31 cellular contexts compared by ENCODE assay signal in genomic region chr12:16587514-16587913, GRCh38. TPM values are rescaled to one million over a fixed set of nuclear protein-coding genes. Genes with fewer than 3 reads are reported as not detected.
DNase-seq lines count a peak whose midpoint lies in the region; ATAC-seq, FAIRE-seq and TF ChIP-seq lines count a peak whose summit lies in the region.
"Had no signal": no experiment of that assay in that cellular context is flagged by ENCODE, and none has a peak within 500 bp of the region (broad histone marks: within the 10 kb centered on the region; RNA-seq: fewer than 3 reads in every experiment).

No MANE protein-coding gene starts in this region.

- H3K9me3 ChIP-seq in mesenchymal stem cell (ENCODE audit: control insufficient read depth, low read length): no peaks in the 10 kb centered on the region
- no peaks in the 10 kb centered on the region for H3K9me3 ChIP-seq in subcutaneous abdominal adipose tissue (ENCODE audit: control insufficient read depth in 5 of 5, low read length in 5 of 5)
- H3K9me3 ChIP-seq: A549, BE2C, SJCRH30 had no signal

- no peak overlapping the region for H4K91ac ChIP-seq in mesenchymal stem cell (ENCODE audit: low read length)

- no peak overlapping the region for H2BK15ac ChIP-seq in mesenchymal stem cell (ENCODE audit: low read depth, poor library complexity, severe bottlenecking)

- H2BK5ac ChIP-seq in mesenchymal stem cell (ENCODE audit: low read depth, low read length, poor library complexity, severe bottlenecking): no peak overlapping the region

- H3K79me2 ChIP-seq in ACC112 (ENCODE audit: control insufficient read depth, insufficient read depth, low read length, unreplicated experiment): no peaks in the 10 kb centered on the region

- H3K4me3 ChIP-seq in ACC112 (ENCODE audit: low read depth, low read length) (no peak overlapping the region), bronchial epithelial cell (ENCODE audit: low read depth, low read length) (peak overlapping the region; percentile 2), mesenchymal stem cell (ENCODE audit: insufficient read depth in 1 of 2, low read depth in 1 of 2, low read length in 2 of 2) (peak overlapping the region in 1 of 2 experiments; percentile 16), subcutaneous abdominal adipose tissue (ENCODE audit: low read depth in 1 of 5, low read length in 5 of 5) (no peak overlapping the region)
- H3K4me3 ChIP-seq: A549, SJCRH30 had no signal

- H3K27ac ChIP-seq in ACC112 (ENCODE audit: low read depth, low read length) (peak overlapping the region; percentile 67), mesenchymal stem cell (ENCODE audit: low read length, poor library complexity, severe bottlenecking) (no peak overlapping the region), subcutaneous abdominal adipose tissue (ENCODE audit: low read depth, low read length) (peak overlapping the region; percentile 88)
- H3K27ac ChIP-seq: A549, KMS-11, SJCRH30 had no signal

- H3K27me3 ChIP-seq in ACC112 (ENCODE audit: insufficient read depth, low read length) (no peaks in the 10 kb centered on the region), bronchial epithelial cell (ENCODE audit: control insufficient read depth, insufficient read depth, low read length) (no peaks in the 10 kb centered on the region), mesenchymal stem cell (ENCODE audit: control insufficient read depth in 1 of 2, insufficient read depth in 1 of 2, low read length in 2 of 2) (no peaks in the 10 kb centered on the region), subcutaneous abdominal adipose tissue (ENCODE audit: control insufficient read depth in 5 of 5, insufficient read depth in 4 of 5, low read length in 5 of 5) (no peaks in the 10 kb centered on the region)
- H3K27me3 ChIP-seq: BE2C, SJCRH30 had no signal

- WGBS in mesenchymal stem cell: 71% methylated on average over 1 of the region's 1 CpG

- H3K4ac ChIP-seq in mesenchymal stem cell (ENCODE audit: low read depth in 1 of 2, low read length in 2 of 2): no peak overlapping the region

- H3K4me2 ChIP-seq in mesenchymal stem cell (ENCODE audit: low read length, poor library complexity, severe bottlenecking): no peak overlapping the region
- H3K4me2 ChIP-seq: A549, KMS-11 had no signal

- H3K36me3 ChIP-seq in ACC112 (ENCODE audit: insufficient read depth, low read length) (no peaks in the 10 kb centered on the region), bronchial epithelial cell (ENCODE audit: control insufficient read depth, insufficient read depth, low read length) (no peaks in the 10 kb centered on the region), mesenchymal stem cell (ENCODE audit: control insufficient read depth in 1 of 2, insufficient read depth in 2 of 2, low read depth in 1 of 2, low read length in 2 of 2) (no peaks in the 10 kb centered on the region), subcutaneous abdominal adipose tissue (ENCODE audit: control insufficient read depth in 5 of 5, insufficient read depth in 5 of 5, low read length in 5 of 5) (no peaks in the 10 kb centered on the region)
- H3K36me3 ChIP-seq: BE2C, SJCRH30 had no signal

- H3K9ac ChIP-seq in mesenchymal stem cell (ENCODE audit: low read length): peak overlapping the region; percentile 77
- peak overlapping the region in 1 of 5 donors; percentile 66 for H3K9ac ChIP-seq in subcutaneous abdominal adipose tissue (ENCODE audit: low read length in 5 of 5)
- H3K9ac ChIP-seq: KMS-11 had no signal

- no peak overlapping the region for H2AK5ac ChIP-seq in mesenchymal stem cell (ENCODE audit: low read length, severe bottlenecking)

- DNase-seq in bronchial epithelial cell (ENCODE audit: low read depth) (peak; percentile 36), mesenchymal stem cell (no peak), A172 (ENCODE audit: low spot score) (no peak), ecto neural progenitor cell (ENCODE audit: low spot score) (no peak)
- no peak for DNase-seq in stimulated activated CD4-positive, alpha-beta T cell treated with anti-CD3 and anti-CD28 coated beads, Interleukin-2, amount 100 ng/mL, for 24 hours
- DNase-seq: activated CD4-positive, alpha-beta memory T cell treated with anti-CD3 and anti-CD28 coated beads for 36 hours; activated CD8-positive, alpha-beta memory T cell treated with anti-CD3 and anti-CD28 coated beads, Interleukin-2, amount 50 U/mL, for 48 hours; activated effector memory CD4-positive, alpha-beta T cell treated with Interleukin-2 at 50 U/mL for 16 hours; activated naive CD8-positive, alpha-beta T cell treated with anti-CD3 and anti-CD28 coated beads for 36 hours; BE2C; cortex of kidney; H9; kidney; mammary epithelial cell; naive B cell; NCI-H146; NCI-H2171 treated with DMSO at 0.1 percent for 48 hours; NCI-H526 treated with DMSO at 0.1 percent for 48 hours; occipital lobe; SJCRH30; stimulated activated CD4-positive, alpha-beta T cell treated with anti-CD3 and anti-CD28 coated beads, Interleukin-4, amount 100 ng/mL, for 4 hours; stimulated activated naive CD4-positive, alpha-beta T cell; T-helper 1 cell had no signal

- H3K14ac ChIP-seq in mesenchymal stem cell (ENCODE audit: low read length in 2 of 2): no peak overlapping the region

- no peak for FAIRE-seq in bronchial epithelial cell (lab: Jason Lieb, UNC)
- FAIRE-seq: A549, kidney, RCC 7860 had no signal

- H3K79me1 ChIP-seq in mesenchymal stem cell (replicated peaks; ENCODE audit: low read length, poor library complexity, severe bottlenecking): no peaks in the 10 kb centered on the region

- TF ChIP-seq CTCF in bronchial epithelial cell (IDR thresholded peaks at IDR 0.05; ENCODE audit: insufficient read depth, low read length, severe bottlenecking): no peak

- ATAC-seq in HG03139 (IDR thresholded peaks at IDR 0.05; ENCODE audit: unreplicated experiment): no peak
- ATAC-seq: A549 had no signal

- no peak overlapping the region for H2BK120ac ChIP-seq in mesenchymal stem cell (ENCODE audit: low read depth, low read length)

- H4K8ac ChIP-seq in mesenchymal stem cell (ENCODE audit: low read length): no peak overlapping the region

- no peak overlapping the region for H2BK12ac ChIP-seq in mesenchymal stem cell (ENCODE audit: low read length in 2 of 2)

- H3K4me1 ChIP-seq in ACC112 (ENCODE audit: control insufficient read depth, insufficient read depth, low read length, unreplicated experiment) (peaks cover 16% of the 10 kb centered on the region), mesenchymal stem cell (ENCODE audit: control insufficient read depth, insufficient read depth, low read depth, low read length) (no peaks in the 10 kb centered on the region), subcutaneous abdominal adipose tissue (ENCODE audit: control insufficient read depth in 5 of 5, insufficient read depth in 5 of 5, low read length in 5 of 5) (peaks cover 0 to 35% (median 13%) of the 10 kb centered on the region in 5 donors)
- H3K4me1 ChIP-seq: A549, BE2C had no signal

- H3K18ac ChIP-seq in mesenchymal stem cell (ENCODE audit: low read depth in 1 of 2, low read length in 2 of 2): no peak overlapping the region

- H3K23ac ChIP-seq in mesenchymal stem cell (ENCODE audit: low read length in 2 of 2): no peak overlapping the region

- H2AFZ ChIP-seq in ACC112 (ENCODE audit: low read length, unreplicated experiment) (peak overlapping the region; percentile 32), mesenchymal stem cell (ENCODE audit: low read depth, low read length) (no peak overlapping the region)

RNA-seq across cellular contexts. Expression of gene LMO3, which starts 18.4 kb away (rescaled TPM):
- 0.26 and 3.3 TPM in 2 replicates for total RNA-seq in bronchial epithelial cell
- 0.03 TPM for polyA plus RNA-seq in mesenchymal stem cell (2013, experiment 1 of 2)
- polyA plus RNA-seq in mesenchymal stem cell (2013, experiment 2 of 2): 0.03 TPM
- total RNA-seq in A172 (2014; rRNA removed; shearing (Covaris generic)): not detected in 2 replicates
- total RNA-seq: activated CD4-positive, alpha-beta memory T cell treated with anti-CD3 and anti-CD28 coated beads for 36 hours; activated naive CD8-positive, alpha-beta T cell treated with anti-CD3 and anti-CD28 coated beads for 36 hours; G401; H9; mammary epithelial cell; pulmonary artery endothelial cell had no signal
